ENCODE assay signal across 14 cellular contexts in the genomic region with DNA sequence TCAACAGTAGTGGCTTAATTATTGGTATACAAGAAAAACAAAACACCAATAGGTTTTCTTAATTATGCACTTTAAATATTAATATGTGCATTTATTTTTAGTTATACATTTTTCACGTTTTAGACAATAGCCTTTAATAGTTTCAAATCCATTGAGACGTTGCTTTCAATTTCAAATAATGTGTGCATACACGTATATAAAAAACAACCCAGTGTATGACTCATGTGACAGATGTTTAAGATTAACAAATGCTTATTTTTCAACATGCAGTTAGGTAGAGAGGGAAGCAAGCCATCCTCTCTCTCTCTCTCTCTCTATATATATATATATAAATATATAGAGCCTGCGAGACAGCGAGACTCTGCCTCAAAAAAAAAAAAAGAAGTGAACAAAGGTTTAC. TPM values are rescaled to one million over a fixed set of nuclear protein-coding genes. Genes with fewer than 3 reads are reported as not detected.
DNase-seq lines count a peak whose midpoint lies in the region; ATAC-seq, FAIRE-seq and TF ChIP-seq lines count a peak whose summit lies in the region.
"Had no signal": no experiment of that assay in that cellular context is flagged by ENCODE, and none has a peak within 500 bp of the region (broad histone marks: within the 10 kb centered on the region; RNA-seq: fewer than 3 reads in every experiment).

No MANE protein-coding gene starts in this region.

- H3K36me3 ChIP-seq in GM23248 (ENCODE audit: low read depth) = no peaks in the 10 kb centered on the region
- no peaks in the 10 kb centered on the region for H3K36me3 ChIP-seq in brain microvascular endothelial cell (replicated peaks)
- peaks cover 0 to 4% of the 10 kb centered on the region in 2 donors for H3K36me3 ChIP-seq in kidney (ENCODE audit: control insufficient read depth in 1 of 2, insufficient read depth in 2 of 2, low read length in 2 of 2)
- no peaks in the 10 kb centered on the region for H3K36me3 ChIP-seq in hepatocyte (replicated peaks; ENCODE audit: insufficient read depth, low read depth)
- H3K36me3 ChIP-seq: neutrophil had no signal

- ATAC-seq in HG03159 (IDR thresholded peaks at IDR 0.05; ENCODE audit: unreplicated experiment) (no peak), T-cell (replicated peaks in 1 of 4) (no peak), WTC11 (no peak)

- H3K9me2 ChIP-seq in GM23248 (ENCODE audit: insufficient read depth) = no peaks in the 10 kb centered on the region
- no peaks in the 10 kb centered on the region for H3K9me2 ChIP-seq in hepatocyte (replicated peaks; ENCODE audit: insufficient read depth)

- POLR2A ChIA-PET in T-cell (lab: Charles Lee) (no interaction called here), WTC11 (lab: Charles Lee) (no interaction called here)

- CTCF ChIA-PET in T-cell (lab: Charles Lee) (no interaction called here), WTC11 (lab: Charles Lee) (no interaction called here)

- H3K27ac Mint-ChIP-seq in T-cell = no peak overlapping the region
- H3K27ac Mint-ChIP-seq in WTC11 = no peak overlapping the region
- H3K27ac Mint-ChIP-seq: memory B cell had no signal

- H4K20me1 ChIP-seq in GM23248 (ENCODE audit: insufficient read depth) (no peaks in the 10 kb centered on the region), hepatocyte (ENCODE audit: insufficient read depth, poor library complexity, severe bottlenecking) (no peaks in the 10 kb centered on the region)

- intact Hi-C loops in kidney (cut with DNase I) = no loop called here

- DNase-seq in GM23248 (peak; percentile 67), NCI-H1694 treated with DMSO at 0.1 percent for 48 hours (lab: John Stamatoyannopoulos, UW) (peak; percentile 53), brain microvascular endothelial cell (no peak), kidney (no peak), T-cell (no peak), WTC11 (ENCODE audit: low spot score) (no peak), hepatocyte (ENCODE audit: low spot score) (no peak)
- DNase-seq: activated CD4-positive, CD25-positive, alpha-beta regulatory T cell treated with anti-CD3 and anti-CD28 coated beads, Interleukin-2, amount 50 U/mL, for 72 hours; activated T-cell treated with anti-CD3 and anti-CD28 coated beads, Interleukin-2, amount 50 U/mL, for 1 hour; NCI-H1436; stimulated activated CD4-positive, alpha-beta T cell treated with anti-CD3 and anti-CD28 coated beads, Interleukin-12 subunit alpha, Interleukin-12 subunit beta, amount 100 ng/mL, for 4 hours had no signal

- H3K4me3 ChIP-seq in GM23248 (peak overlapping the region; percentile 22), brain microvascular endothelial cell (ENCODE audit: low read depth, low read length) (no peak overlapping the region), kidney (ENCODE audit: low read length in 2 of 2) (no peak overlapping the region), hepatocyte (no peak overlapping the region)

- H3K9me3 ChIP-seq in GM23248 (ENCODE audit: low read depth) (no peaks in the 10 kb centered on the region), kidney (ENCODE audit: control insufficient read depth in 1 of 2, low read length in 2 of 2) (no peaks in the 10 kb centered on the region), hepatocyte (ENCODE audit: low read depth) (no peaks in the 10 kb centered on the region)
- H3K9me3 ChIP-seq: neutrophil had no signal

- H3K4me1 Mint-ChIP-seq in T-cell (peaks cover 28 to 49% (median 45%) of the 10 kb centered on the region in 3 donors), WTC11 (peaks cover 3% of the 10 kb centered on the region)

- H3K79me2 ChIP-seq in GM23248 (ENCODE audit: insufficient read depth) (peaks cover 96% of the 10 kb centered on the region), hepatocyte (peaks cover 74% of the 10 kb centered on the region)

- no peak overlapping the region for H2AFZ ChIP-seq in GM23248
- no peak overlapping the region for H2AFZ ChIP-seq in hepatocyte

- H3F3A ChIP-seq in GM23248 (ENCODE audit: insufficient read depth) = peaks cover 23% of the 10 kb centered on the region; the same call in 1 of the 2 replicates

- WGBS in GM23248 (ENCODE audit: low coverage in 1 of 2, low lambda C conversion rate in 2 of 2, missing lambda C conversion rate in 2 of 2), 2 experiments = 40 to 53% methylated on average over 5 of the region's 5 CpGs
- 75% methylated on average over 5 of the region's 5 CpGs for WGBS in hepatocyte (ENCODE audit: low lambda C conversion rate, missing lambda C conversion rate)

- FAIRE-seq in kidney (lab: Jason Lieb, UNC) = peak; percentile 45

- H3K4me3 Mint-ChIP-seq in T-cell = no peak overlapping the region
- H3K4me3 Mint-ChIP-seq in WTC11 = no peak overlapping the region

- no peak for TF ChIP-seq CTCF in brain microvascular endothelial cell (IDR thresholded peaks at IDR 0.05; ENCODE audit: low read depth, low read length, missing control alignments)
- no peak for TF ChIP-seq CTCF in kidney (IDR thresholded peaks at IDR 0.05; ENCODE audit: borderline replicate concordance, extremely low read depth, insufficient read depth)
- no peak for TF ChIP-seq CTCF in WTC11 (IDR thresholded peaks at IDR 0.05)
- TF ChIP-seq CTCF in hepatocyte (IDR thresholded peaks at IDR 0.05; ENCODE audit: poor library complexity) = no peak

- H3K4me1 ChIP-seq in GM23248 (ENCODE audit: insufficient read depth) (peaks cover 41% of the 10 kb centered on the region), kidney (ENCODE audit: control insufficient read depth in 1 of 2, insufficient read depth in 1 of 2, low read depth in 1 of 2, low read length in 2 of 2) (no peaks in the 10 kb centered on the region), hepatocyte (ENCODE audit: insufficient read depth) (no peaks in the 10 kb centered on the region)

- H3K27ac ChIP-seq in GM23248 (peak overlapping the region; percentile 4; the same call in 1 of the 2 replicates), brain microvascular endothelial cell (peak overlapping the region; percentile 40), kidney (ENCODE audit: low read depth in 2 of 2, low read length in 2 of 2) (no peak overlapping the region), hepatocyte (no peak overlapping the region)
- H3K27ac ChIP-seq: neutrophil had no signal

- H3K9ac ChIP-seq in GM23248 (no peak overlapping the region), kidney (ENCODE audit: low read length in 2 of 2) (no peak overlapping the region)

- no peaks in the 10 kb centered on the region for H3K27me3 Mint-ChIP-seq in T-cell
- no peaks in the 10 kb centered on the region for H3K27me3 Mint-ChIP-seq in WTC11 (ENCODE audit: low read depth)
- H3K27me3 Mint-ChIP-seq: memory B cell had no signal

- in situ Hi-C loops in GM23248 (cut with MboI) = no loop called here
- in situ Hi-C loops in brain microvascular endothelial cell (cut with HindIII; ENCODE audit: low pct_ligation_motif_present, low sequenced_read_pairs) = no loop called here

- peaks cover 7% of the 10 kb centered on the region for H3K36me3 Mint-ChIP-seq in T-cell
- no peaks in the 10 kb centered on the region for H3K36me3 Mint-ChIP-seq in WTC11

- peak overlapping the region; percentile 35 for H3K4me2 ChIP-seq in GM23248 (ENCODE audit: unreplicated experiment)
- no peak overlapping the region for H3K4me2 ChIP-seq in hepatocyte

- H3K9me3 Mint-ChIP-seq in T-cell (no peaks in the 10 kb centered on the region), WTC11 (no peaks in the 10 kb centered on the region)
- H3K9me3 Mint-ChIP-seq: memory B cell had no signal

- H3K27me3 ChIP-seq in GM23248 (replicated peaks; ENCODE audit: insufficient read depth) (no peaks in the 10 kb centered on the region), brain microvascular endothelial cell (replicated peaks) (no peaks in the 10 kb centered on the region), hepatocyte (no peaks in the 10 kb centered on the region)
- H3K27me3 ChIP-seq: neutrophil had no signal

TF ChIP-seq in WTC11, 78 proteins besides CTCF, POLR2A, EP300 and RAD21 (continues in another document):
- TF ChIP-seq NFE2L1 (CRISPR knock-in tag; IDR thresholded peaks at IDR 0.05) (no peak), ZNF317 (CRISPR knock-in tag; IDR thresholded peaks at IDR 0.05; ENCODE audit: borderline replicate concordance, low read depth) (no peak), CREM (CRISPR knock-in tag; IDR thresholded peaks at IDR 0.05) (no peak)
- TF ChIP-seq, protein P1, sequence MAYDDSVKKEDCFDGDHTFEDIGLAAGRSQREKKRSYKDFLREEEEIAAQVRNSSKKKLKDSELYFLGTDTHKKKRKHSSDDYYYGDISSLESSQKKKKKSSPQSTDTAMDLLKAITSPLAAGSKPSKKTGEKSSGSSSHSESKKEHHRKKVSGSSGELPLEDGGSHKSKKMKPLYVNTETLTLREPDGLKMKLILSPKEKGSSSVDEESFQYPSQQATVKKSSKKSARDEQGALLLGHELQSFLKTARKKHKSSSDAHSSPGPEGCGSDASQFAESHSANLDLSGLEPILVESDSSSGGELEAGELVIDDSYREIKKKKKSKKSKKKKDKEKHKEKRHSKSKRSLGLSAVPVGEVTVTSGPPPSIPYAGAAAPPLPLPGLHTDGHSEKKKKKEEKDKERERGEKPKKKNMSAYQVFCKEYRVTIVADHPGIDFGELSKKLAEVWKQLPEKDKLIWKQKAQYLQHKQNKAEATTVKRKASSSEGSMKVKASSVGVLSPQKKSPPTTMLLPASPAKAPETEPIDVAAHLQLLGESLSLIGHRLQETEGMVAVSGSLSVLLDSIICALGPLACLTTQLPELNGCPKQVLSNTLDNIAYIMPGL (CRISPR knock-in tag; IDR thresholded peaks at IDR 0.05) = no peak

RNA-seq across cellular contexts. Expression of gene EYA3, which starts 24.3 kb away (rescaled TPM):
- 16.9 and 19.2 TPM in 2 replicates for total RNA-seq in GM23248 (2014; rRNA removed; shearing (Covaris generic))
- 8.6 and 9.1 TPM in 2 replicates for polyA plus RNA-seq in GM23248 (2016; fragmentation: Nextera tagmentation; extraction: Ambion mirVana)
- 32.0 TPM for total RNA-seq in kidney
- polyA plus RNA-seq in kidney (ENCODE audit: insufficient read depth, low read depth, low replicate concordance) = 10.2 TPM
- total RNA-seq in T-cell = 10 to 100 TPM; 15.0 to 20.2 (median 16.7) TPM
- total RNA-seq in WTC11 (2021) = 27.4 to 29.4 TPM (median 28.1 TPM) in 3 replicates
- total RNA-seq in hepatocyte = 13.5 and 19.9 TPM in 2 replicates
- polyA plus RNA-seq in hepatocyte = 4.2 and 6.9 TPM in 2 replicates

Comparison
In these comparisons a context has a peak if more than half of its experiments do, and no peak if none do; other contexts are left out.
1. DNase-seq: peak in GM23248 (single experiment) and NCI-H1694 treated with DMSO at 0.1 percent for 48 hours (single experiment); none in brain microvascular endothelial cell (single experiment), kidney (single experiment), T-cell (0 of 34), WTC11 (single experiment) and hepatocyte (single experiment).
2. H3K27ac ChIP-seq: peak in GM23248 (single experiment) and brain microvascular endothelial cell (single experiment); none in kidney (0 of 2) and hepatocyte (single experiment).